In the genomic region with DNA sequence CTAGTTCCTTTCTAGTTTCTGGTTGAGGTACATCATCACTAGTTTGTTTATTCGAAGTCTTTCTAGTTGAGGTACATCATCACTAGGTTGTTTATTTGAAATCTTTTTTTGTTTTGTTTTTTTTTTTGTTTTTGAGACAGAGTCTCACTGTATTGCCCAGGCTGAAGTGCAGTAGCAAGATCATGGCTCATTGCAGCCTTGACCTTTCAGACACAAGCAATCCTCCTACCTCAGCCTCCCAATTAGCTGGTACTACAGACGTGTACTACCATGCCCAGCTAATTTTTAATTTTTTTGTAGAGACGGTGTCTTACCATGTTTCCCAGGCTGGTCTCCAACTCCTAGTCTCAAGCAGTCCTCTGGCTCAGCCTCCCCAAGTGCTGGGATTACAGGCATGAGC, we compare ENCODE assay signal across 41 cellular contexts.
"Had no signal": no experiment of that assay in that cellular context is flagged by ENCODE, and none has a peak within 500 bp of the region (broad histone marks: within the 10 kb centered on the region; RNA-seq: fewer than 3 reads in every experiment).

No MANE protein-coding gene starts in this region.

- H3K4me3 ChIP-seq: adrenal gland, ascending aorta, body of pancreas, breast epithelium, cardiac muscle cell had no signal

- H3K4me3 Mint-ChIP-seq: activated naive CD4-positive, alpha-beta T cell treated with anti-CD3 and anti-CD28 coated beads for 36 hours; activated naive CD4-positive, alpha-beta T cell treated with anti-CD3 and anti-CD28 coated beads, Interleukin-2, amount 10 ng/mL, durations not matched to agents 7 days and 5 days; activated naive CD4-positive, alpha-beta T cell treated with anti-CD3 and anti-CD28 coated beads, Interleukin-2, amount 50 U/mL, for 24 hours; activated naive CD8-positive, alpha-beta T cell; activated naive CD8-positive, alpha-beta T cell treated with anti-CD3 and anti-CD28 coated beads for 36 hours; activated naive CD8-positive, alpha-beta T cell treated with anti-CD3 and anti-CD28 coated beads, Interleukin-2, amount 10 ng/mL, durations not matched to agents 7 days and 5 days; activated naive CD8-positive, alpha-beta T cell treated with anti-CD3 and anti-CD28 coated beads, Interleukin-2, amount 50 U/mL, for 24 hours; activated T-cell treated with anti-CD3 and anti-CD28 coated beads, Interleukin-2, amount 50 U/mL, for 24 hours; activated T-cell treated with anti-CD3 and anti-CD28 coated beads, Interleukin-2, amount 50 U/mL, for 4 hours; activated T-cell treated with anti-CD3 and anti-CD28 coated beads, Interleukin-2, amount 50 U/mL, for 72 hours; activated T-helper 1 cell treated with anti-CD3 and anti-CD28 coated beads, Interleukin-12 subunit alpha, Interleukin-12 subunit beta, Interleukin-2, Interleukin-4 antibody, amounts not matched to agents 30 ng/mL and 10 ng/mL and 1 ng/mL, durations not matched to agents 14 hours and 24 hours and 36 hours; activated T-helper 17 cell treated with anti-CD3 and anti-CD28 coated beads, Interleukin-2, amount 50 U/mL, for 72 hours; brain; central memory CD8-positive, alpha-beta T cell had no signal

- H3K9me3 ChIP-seq: adrenal gland, body of pancreas had no signal

- H3K4me1 Mint-ChIP-seq: activated naive CD8-positive, alpha-beta T cell treated with anti-CD3 and anti-CD28 coated beads, Interleukin-2, amount 10 ng/mL, durations not matched to agents 7 days and 5 days; activated T-helper 17 cell treated with anti-CD3 and anti-CD28 coated beads, Interleukin-2, amount 50 U/mL, for 72 hours; brain had no signal

- H3K27me3 Mint-ChIP-seq: activated naive CD4-positive, alpha-beta T cell treated with anti-CD3 and anti-CD28 coated beads, Interleukin-2, amount 10 ng/mL, durations not matched to agents 7 days and 5 days; activated naive CD4-positive, alpha-beta T cell treated with anti-CD3 and anti-CD28 coated beads, Interleukin-2, amount 50 U/mL, for 24 hours; activated naive CD8-positive, alpha-beta T cell; activated naive CD8-positive, alpha-beta T cell treated with anti-CD3 and anti-CD28 coated beads for 36 hours; activated naive CD8-positive, alpha-beta T cell treated with anti-CD3 and anti-CD28 coated beads, Interleukin-2, amount 10 ng/mL, durations not matched to agents 7 days and 5 days; activated naive CD8-positive, alpha-beta T cell treated with anti-CD3 and anti-CD28 coated beads, Interleukin-2, amount 50 U/mL, for 24 hours; activated T-cell treated with anti-CD3 and anti-CD28 coated beads, Interleukin-2, amount 50 U/mL, for 24 hours; activated T-helper 17 cell treated with anti-CD3 and anti-CD28 coated beads, Interleukin-2, amount 50 U/mL, for 72 hours; brain; central memory CD8-positive, alpha-beta T cell had no signal

- H3K36me3 ChIP-seq: adrenal gland, brain microvascular endothelial cell, cardiac muscle cell had no signal

- H3K9me3 Mint-ChIP-seq: activated naive CD4-positive, alpha-beta T cell treated with anti-CD3 and anti-CD28 coated beads for 36 hours; central memory CD8-positive, alpha-beta T cell had no signal

- ATAC-seq: activated naive CD4-positive, alpha-beta T cell treated with anti-CD3 and anti-CD28 coated beads, Interleukin-2, amount 50 U/mL, for 72 hours; activated naive CD8-positive, alpha-beta T cell treated with anti-CD3 and anti-CD28 coated beads, Interleukin-2, amount 50 U/mL, for 24 hours; activated T-cell treated with anti-CD3 and anti-CD28 coated beads, Interleukin-2, amount 50 U/mL, for 4 hours; activated T-cell treated with anti-CD3 and anti-CD28 coated beads, Interleukin-2, amount 50 U/mL, for 72 hours; activated T-helper 17 cell treated with anti-CD3 and anti-CD28 coated beads, Interleukin-2, amount 50 U/mL, for 72 hours; body of pancreas had no signal

- H3K4me1 ChIP-seq: adrenal gland, ascending aorta, body of pancreas, breast epithelium had no signal

- H3K27me3 ChIP-seq: adrenal gland, ascending aorta, body of pancreas, brain microvascular endothelial cell, breast epithelium, cardiac muscle cell had no signal

- H3K27ac Mint-ChIP-seq: activated naive CD4-positive, alpha-beta T cell treated with anti-CD3 and anti-CD28 coated beads for 36 hours; activated naive CD4-positive, alpha-beta T cell treated with anti-CD3 and anti-CD28 coated beads, Interleukin-2, amount 10 ng/mL, durations not matched to agents 7 days and 5 days; activated naive CD4-positive, alpha-beta T cell treated with anti-CD3 and anti-CD28 coated beads, Interleukin-2, amount 50 U/mL, for 24 hours; activated naive CD4-positive, alpha-beta T cell treated with anti-CD3 and anti-CD28 coated beads, Interleukin-2, amount 50 U/mL, for 72 hours; activated naive CD8-positive, alpha-beta T cell; activated naive CD8-positive, alpha-beta T cell treated with anti-CD3 and anti-CD28 coated beads for 36 hours; activated naive CD8-positive, alpha-beta T cell treated with anti-CD3 and anti-CD28 coated beads, Interleukin-2, amount 10 ng/mL, durations not matched to agents 7 days and 5 days; activated naive CD8-positive, alpha-beta T cell treated with anti-CD3 and anti-CD28 coated beads, Interleukin-2, amount 50 U/mL, for 24 hours; activated T-cell treated with anti-CD3 and anti-CD28 coated beads, Interleukin-2, amount 50 U/mL, for 24 hours; activated T-cell treated with anti-CD3 and anti-CD28 coated beads, Interleukin-2, amount 50 U/mL, for 72 hours; activated T-helper 1 cell treated with anti-CD3 and anti-CD28 coated beads, Interleukin-12 subunit alpha, Interleukin-12 subunit beta, Interleukin-2, Interleukin-4 antibody, amounts not matched to agents 30 ng/mL and 10 ng/mL and 1 ng/mL, durations not matched to agents 14 hours and 24 hours and 36 hours; activated T-helper 17 cell treated with anti-CD3 and anti-CD28 coated beads, Interleukin-2, amount 50 U/mL, for 72 hours; activated T-helper 2 cell treated with anti-CD3 and anti-CD28 coated beads, Interferon-gamma antibody, Interleukin-2, Interleukin-4, amounts not matched to agents 10 μg/mL and 5 μg/mL and 100 μg/mL, durations not matched to agents 14 hours and 24 hours and 36 hours; brain had no signal

- FAIRE-seq: astrocyte, bronchial epithelial cell had no signal

- DNase-seq: activated effector memory CD4-positive, alpha-beta T cell treated with anti-CD3 and anti-CD28 coated beads, Interleukin-2, amount 50 U/mL, for 16 hours; activated effector memory CD4-positive, alpha-beta T cell treated with Interleukin-2 at 50 U/mL for 16 hours; activated gamma-delta T cell; activated gamma-delta T cell treated with Interleukin-2 at 50 U/mL for 16 hours; activated naive CD4-positive, alpha-beta T cell; activated naive CD4-positive, alpha-beta T cell treated with anti-CD3 and anti-CD28 coated beads for 36 hours; activated naive CD4-positive, alpha-beta T cell treated with anti-CD3 and anti-CD28 coated beads, Interleukin-2, amount 10 ng/mL, durations not matched to agents 7 days and 5 days; activated naive CD4-positive, alpha-beta T cell treated with anti-CD3 and anti-CD28 coated beads, Interleukin-2, amount 50 U/mL, for 16 hours; activated naive CD4-positive, alpha-beta T cell treated with Interleukin-2 at 50 U/mL for 16 hours; activated naive CD8-positive, alpha-beta T cell treated with anti-CD3 and anti-CD28 coated beads for 36 hours; activated naive CD8-positive, alpha-beta T cell treated with anti-CD3 and anti-CD28 coated beads, Interleukin-2, amount 10 ng/mL, durations not matched to agents 7 days and 5 days; activated naive CD8-positive, alpha-beta T cell treated with anti-CD3 and anti-CD28 coated beads, Interleukin-2, amount 50 U/mL, for 24 hours; activated T-cell treated with anti-CD3 and anti-CD28 coated beads for 4 hours; activated T-cell treated with anti-CD3 and anti-CD28 coated beads, Interleukin-2, amount 50 U/mL, for 1 hour; activated T-cell treated with anti-CD3 and anti-CD28 coated beads, Interleukin-2, amount 50 U/mL, for 24 hours; activated T-cell treated with anti-CD3 and anti-CD28 coated beads, Interleukin-2, amount 50 U/mL, for 4 hours; activated T-cell treated with anti-CD3 and anti-CD28 coated beads, Interleukin-2, amount 50 U/mL, for 48 hours; activated T-cell treated with anti-CD3 and anti-CD28 coated beads, Interleukin-2, amount 50 U/mL, for 72 hours; adrenal gland; amniotic stem cell; amygdala; anterior cingulate cortex; aorta; body of pancreas; brain microvascular endothelial cell; caudate nucleus; central memory CD4-positive, alpha-beta T cell; cerebellar nuclear complex had no signal

- H3K27ac ChIP-seq: adrenal gland, ascending aorta, body of pancreas, brain microvascular endothelial cell, breast epithelium, cardiac muscle cell had no signal
